In the genomic region with DNA sequence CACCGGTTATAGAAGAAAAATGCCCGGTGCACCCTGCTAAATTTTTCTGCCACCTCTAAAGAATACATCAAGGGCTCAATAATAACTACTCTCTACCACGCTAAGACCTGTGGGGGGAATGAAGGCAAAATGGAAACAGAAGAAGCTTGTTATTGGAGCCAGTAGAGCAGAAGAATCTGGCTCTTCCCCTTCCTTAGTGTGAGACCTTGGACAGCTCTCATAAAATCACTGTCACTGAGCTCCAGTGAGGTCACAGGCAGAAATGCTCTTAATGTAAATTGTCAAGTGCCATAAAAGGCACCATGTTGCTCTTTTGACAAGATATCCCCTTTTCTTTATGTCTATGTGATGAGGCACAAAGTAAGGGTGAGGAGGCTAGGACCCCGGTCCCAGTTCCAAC, we compare ENCODE assay signal across 26 cellular contexts.
"Had no signal": no experiment of that assay in that cellular context is flagged by ENCODE, and none has a peak within 500 bp of the region (broad histone marks: within the 10 kb centered on the region; RNA-seq: fewer than 3 reads in every experiment).

No MANE protein-coding gene starts in this region.

- H3K36me3 ChIP-seq: cardiac muscle cell, Peyer's patch had no signal

- H3K27ac ChIP-seq: cardiac muscle cell, Peyer's patch had no signal

- DNase-seq: activated CD4-positive, alpha-beta T cell treated with anti-CD3 and anti-CD28 coated beads, Interleukin-2, amount 10 ng/mL, durations not matched to agents 24 days and 14 days; activated CD4-positive, alpha-beta T cell treated with anti-CD3 and anti-CD28 coated beads, Interleukin-2, amount 50 U/mL, for 4 hours; activated CD8-positive, alpha-beta T cell treated with anti-CD3 and anti-CD28 coated beads for 36 hours; activated effector memory CD4-positive, alpha-beta T cell treated with anti-CD3 and anti-CD28 coated beads, Interleukin-2, amount 50 U/mL, for 16 hours; activated naive CD4-positive, alpha-beta T cell; activated naive CD4-positive, alpha-beta T cell treated with anti-CD3 and anti-CD28 coated beads, Interleukin-2, amount 50 U/mL, for 16 hours; activated naive CD8-positive, alpha-beta T cell treated with anti-CD3 and anti-CD28 coated beads for 36 hours; activated T-cell treated with anti-CD3 and anti-CD28 coated beads, Interleukin-2, amount 50 U/mL, for 1 hour; activated T-cell treated with anti-CD3 and anti-CD28 coated beads, Interleukin-2, amount 50 U/mL, for 72 hours; amniotic stem cell; aorta; NCI-H1092 treated with DMSO at 0.1 percent for 48 hours; NCI-H1417; NCI-H187 treated with DMSO at 0.1 percent for 48 hours; NCI-H2081 treated with DMSO at 0.1 percent for 48 hours; NCI-H226; NCI-H524 treated with DMSO at 0.1 percent for 48 hours; Peyer's patch; RPMI8226; SW 1271; T-helper 1 cell; T-helper 2 cell; T-helper 9 cell had no signal

- FAIRE-seq: K562 had no signal

- ATAC-seq: activated CD8-positive, alpha-beta T cell treated with anti-CD3 and anti-CD28 coated beads for 36 hours; activated T-cell treated with anti-CD3 and anti-CD28 coated beads, Interleukin-2, amount 50 U/mL, for 72 hours; activated T-helper 17 cell treated with anti-CD3 and anti-CD28 coated beads, Interleukin-2, amount 50 U/mL, for 72 hours; K562 had no signal

- H3K9me3 ChIP-seq: Peyer's patch had no signal

- H3K4me1 ChIP-seq: Peyer's patch had no signal

- H3K27me3 ChIP-seq: cardiac muscle cell, Peyer's patch had no signal

- H3K4me3 ChIP-seq: cardiac muscle cell, K562, Peyer's patch had no signal
